16 cellular contexts compared by ENCODE assay signal in the genomic region with DNA sequence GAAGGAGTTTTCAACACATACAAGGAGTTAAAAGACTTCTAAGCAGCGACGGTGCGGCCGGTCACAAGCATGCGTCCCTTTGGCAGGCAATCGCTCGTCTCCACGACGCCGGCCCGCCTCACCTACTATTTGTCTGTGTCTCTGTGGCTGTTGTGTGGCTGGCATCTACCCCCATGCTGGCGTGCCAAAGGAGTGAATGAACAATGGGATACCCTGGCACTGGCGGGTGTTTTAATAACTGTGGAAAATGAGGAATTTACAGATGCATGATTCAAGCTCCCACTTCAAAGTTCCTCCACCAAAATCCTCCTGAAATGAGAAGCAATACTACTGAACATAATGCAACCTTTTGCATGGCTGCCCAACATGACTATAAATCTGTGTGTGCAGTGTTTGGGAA.
DNase-seq lines count a peak whose midpoint lies in the region; ATAC-seq and TF ChIP-seq lines count a peak whose summit lies in the region.
"Had no signal": no experiment of that assay in that cellular context is flagged by ENCODE, and none has a peak within 500 bp of the region (broad histone marks: within the 10 kb centered on the region; RNA-seq: fewer than 3 reads in every experiment).

No MANE protein-coding gene starts in this region.

- intact Hi-C loops in PC-3 (cut with micrococcal nuclease) (no loop called here), psoas muscle (cut with DNase I) (no loop called here)

- no peaks in the 10 kb centered on the region for H4K20me1 ChIP-seq in PC-3 (ENCODE audit: low read length)

- no peak overlapping the region for H3K4me2 ChIP-seq in PC-3 (ENCODE audit: low read length)

- H3K36me3 ChIP-seq in SK-N-MC (ENCODE audit: insufficient read depth, low read length) (no peaks in the 10 kb centered on the region), PC-3 (ENCODE audit: low read depth, low read length) (no peaks in the 10 kb centered on the region), psoas muscle (ENCODE audit: insufficient read depth in 1 of 2, low read depth in 1 of 2) (no peaks in the 10 kb centered on the region)

- DNase-seq in activated gamma-delta T cell (lab: John Stamatoyannopoulos, UW) (peak; percentile 6), activated gamma-delta T cell treated with Interleukin-2 at 50 U/mL for 16 hours (no peak), SK-N-MC (ENCODE audit: low read depth, low spot score) (no peak), foreskin melanocyte (peak; percentile 85), PC-3 (no peak), psoas muscle (no peak)
- DNase-seq in stimulated activated CD4-positive, alpha-beta T cell treated with anti-CD3 and anti-CD28 coated beads, Interleukin-15, amount 100 ng/mL, for 24 hours, result no peak
- no peak for DNase-seq in activated CD4-positive, alpha-beta T cell treated with anti-CD3 and anti-CD28 coated beads, Interleukin-2, amount 50 U/mL, for 48 hours
- DNase-seq: COR-L47, Karpas-422, NCI-H1048, NCI-H146, NCI-H2081 treated with DMSO at 0.1 percent for 48 hours, NCI-H526 treated with DMSO at 0.1 percent for 48 hours had no signal

- H3K9ac ChIP-seq in SK-N-MC (ENCODE audit: insufficient read length) (no peak overlapping the region), PC-3 (ENCODE audit: low read length) (no peak overlapping the region)

- no peaks in the 10 kb centered on the region for H3F3A ChIP-seq in PC-3 (ENCODE audit: low read length, unreplicated experiment)

- H3K27me3 ChIP-seq in PC-3 (ENCODE audit: low read length) (no peaks in the 10 kb centered on the region), psoas muscle (ENCODE audit: insufficient read depth in 3 of 3, low read length in 2 of 3) (peaks cover 0 to 2% (median 0%) of the 10 kb centered on the region in 3 donors)

- H3K4me1 ChIP-seq in PC-3 (ENCODE audit: insufficient read depth, low read length), result no peaks in the 10 kb centered on the region
- H3K4me1 ChIP-seq in psoas muscle, result no peaks in the 10 kb centered on the region

- 30 to 43% (median 34%) methylated on average over 13 of the region's 13 CpGs for WGBS in psoas muscle, 3 donors

- BruUV-seq in PC-3 (replicated peaks; lab: Mats Ljungman, UMichigan), result no TSS peak

- TF ChIP-seq CTCF in PC-3 (conservative IDR thresholded peaks at IDR 0.05; ENCODE audit: low read depth, low read length), result no peak
- no peak for TF ChIP-seq CTCF in psoas muscle (IDR thresholded peaks at IDR 0.05)

- POLR2A ChIA-PET in PC-3 (lab: Charles Lee; ENCODE audit: unreplicated experiment), result no interaction called here

- H3K9me3 ChIP-seq in SK-N-MC (ENCODE audit: low read depth, low read length) (no peaks in the 10 kb centered on the region), PC-3 (ENCODE audit: low read length) (no peaks in the 10 kb centered on the region), psoas muscle (no peaks in the 10 kb centered on the region)

- 0 out of 2 replicates have a peak overlapping the region, but pooled peaks have one; percentile 7 for H3K27ac ChIP-seq in SK-N-MC
- H3K27ac ChIP-seq in PC-3 (ENCODE audit: low read length), result no peak overlapping the region
- no peak overlapping the region for H3K27ac ChIP-seq in psoas muscle
- H3K27ac ChIP-seq: 22Rv1, C4-2B had no signal

- ATAC-seq in PC-3 (no peak), psoas muscle (no peak)

- H3K79me2 ChIP-seq in PC-3 (ENCODE audit: low read length), result no peaks in the 10 kb centered on the region

- H2AFZ ChIP-seq in PC-3 (ENCODE audit: low read length), result no peak overlapping the region

- CTCF ChIA-PET in PC-3 (lab: Charles Lee), result no interaction called here

- H3K4me3 ChIP-seq in SK-N-MC (no peak overlapping the region), PC-3 (ENCODE audit: low read length) (no peak overlapping the region), psoas muscle (no peak overlapping the region)

- H3K9me2 ChIP-seq in PC-3 (replicated peaks; ENCODE audit: low read length), result no peaks in the 10 kb centered on the region

Comparison
In these comparisons a context has a peak if more than half of its experiments do, and no peak if none do; other contexts are left out.
1. DNase-seq: peak in activated gamma-delta T cell (single experiment) and foreskin melanocyte (single experiment); none in activated gamma-delta T cell treated with Interleukin-2 at 50 U/mL for 16 hours (single experiment), SK-N-MC (single experiment), stimulated activated CD4-positive, alpha-beta T cell treated with anti-CD3 and anti-CD28 coated beads, Interleukin-15, amount 100 ng/mL, for 24 hours (single experiment), PC-3 (single experiment), psoas muscle (0 of 2) and activated CD4-positive, alpha-beta T cell treated with anti-CD3 and anti-CD28 coated beads, Interleukin-2, amount 50 U/mL, for 48 hours (0 of 2).